Comparison of ENCODE assay signal across 1 cellular context in genomic region chr3:9776896-9777694, GRCh38.
TF ChIP-seq lines count a peak whose summit lies in the region.

No MANE protein-coding gene starts in this region.

TF ChIP-seq in HepG2, 621 proteins besides CTCF, POLR2A, EP300 and RAD21:
- TF ChIP-seq LCORL (IDR thresholded peaks at IDR 0.05) (peak; percentile 89), LCORL (CRISPR knock-in tag; IDR thresholded peaks at IDR 0.05) (no peak), PAF1 (CRISPR knock-in tag; IDR thresholded peaks at IDR 0.05) (no peak), TBP (CRISPR knock-in tag; IDR thresholded peaks at IDR 0.05) (no peak)
